In the genomic region with DNA sequence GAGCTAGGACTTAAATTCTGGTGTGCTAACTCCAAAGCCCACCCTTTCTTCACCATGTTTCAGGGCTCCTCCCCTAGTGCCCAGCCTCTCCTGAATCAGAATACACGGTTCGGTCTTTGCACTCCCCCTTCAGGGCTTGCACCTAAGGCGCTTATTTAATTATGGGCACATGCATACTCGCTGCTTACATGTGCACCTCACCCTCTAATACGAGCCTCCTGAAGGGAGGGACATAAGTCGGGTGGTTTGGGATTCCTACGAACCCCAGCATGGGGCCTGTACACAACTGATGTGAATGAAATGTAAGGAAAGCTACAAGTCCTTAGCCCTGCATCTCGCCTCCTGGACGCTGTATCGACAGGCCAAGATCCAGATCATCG, we compare ENCODE assay signal across 8 cellular contexts. TPM values are rescaled to one million over a fixed set of nuclear protein-coding genes. Genes with fewer than 3 reads are reported as not detected.
DNase-seq lines count a peak whose midpoint lies in the region; ATAC-seq and TF ChIP-seq lines count a peak whose summit lies in the region.

No MANE protein-coding gene starts in this region.

- intact Hi-C loops in heart right ventricle (cut with DNase I) = loop anchor here in 1 of 10 donors (5.0 kb wide), 1 partner anchor 62 kb away; a partner anchor contains a TSS

- peaks cover 0 to 5% (median 0%) of the 10 kb centered on the region in 7 donors for H3K27me3 ChIP-seq in heart right ventricle

- peaks cover 10% of the 10 kb centered on the region for H3K27me3 Mint-ChIP-seq in activated CD8-positive, alpha-beta T cell treated with anti-CD3 and anti-CD28 coated beads, Interleukin-2, amount 10 ng/mL, durations not matched to agents 7 days and 5 days (ENCODE audit: low read depth)

- peaks cover 0 to 15% (median 11%) of the 10 kb centered on the region in 9 donors for H3K36me3 ChIP-seq in heart right ventricle

- DNase-seq in DMS153 (lab: John Stamatoyannopoulos, UW) (peak; percentile 55), DMS153 treated with DMSO at 0.1 percent for 48 hours (lab: John Stamatoyannopoulos, UW; ENCODE audit: unreplicated experiment) (no peak), heart right ventricle (no peak), retinal pigment epithelial cell (ENCODE audit: low read depth) (peak; percentile 16)
- peak; percentile 33 for DNase-seq in activated CD8-positive, alpha-beta T cell treated with anti-CD3 and anti-CD28 coated beads, Interleukin-2, amount 10 ng/mL, durations not matched to agents 7 days and 5 days

- WGBS in heart right ventricle, 2 donors = 5% methylated on average over 11 of the region's 11 CpGs

- no peaks in the 10 kb centered on the region for H3K9me3 Mint-ChIP-seq in activated CD8-positive, alpha-beta T cell treated with anti-CD3 and anti-CD28 coated beads, Interleukin-2, amount 10 ng/mL, durations not matched to agents 7 days and 5 days (ENCODE audit: insufficient read depth)

- POLR2A ChIA-PET in activated CD8-positive, alpha-beta T cell treated with anti-CD3 and anti-CD28 coated beads, Interleukin-2, amount 10 ng/mL, durations not matched to agents 7 days and 5 days (lab: Charles Lee) = no interaction called here

- H3K4me3 ChIP-seq in heart right ventricle (peak overlapping the region; percentile 22 to 96 (median 64)), retinal pigment epithelial cell (ENCODE audit: low read length) (peak overlapping the region; percentile 67)

- H3K36me3 Mint-ChIP-seq in activated CD8-positive, alpha-beta T cell treated with anti-CD3 and anti-CD28 coated beads, Interleukin-2, amount 10 ng/mL, durations not matched to agents 7 days and 5 days (ENCODE audit: low read depth) = no peaks in the 10 kb centered on the region

- ATAC-seq in HG03457 (IDR thresholded peaks at IDR 0.05; ENCODE audit: unreplicated experiment) (peak; percentile 7), heart right ventricle (peak in 6 of 8 donors; percentile 3 to 31 (median 15)), HG02981 (IDR thresholded peaks at IDR 0.05; ENCODE audit: unreplicated experiment) (no peak), HG02884 (IDR thresholded peaks at IDR 0.05; ENCODE audit: unreplicated experiment) (no peak)
- no peak for ATAC-seq in activated CD8-positive, alpha-beta T cell treated with anti-CD3 and anti-CD28 coated beads, Interleukin-2, amount 10 ng/mL, durations not matched to agents 7 days and 5 days

- H3K27ac ChIP-seq in heart right ventricle = peak overlapping the region in 8 of 10 donors; percentile 28 to 79 (median 60)

- H3K27ac Mint-ChIP-seq in activated CD8-positive, alpha-beta T cell treated with anti-CD3 and anti-CD28 coated beads, Interleukin-2, amount 10 ng/mL, durations not matched to agents 7 days and 5 days = peak overlapping the region; percentile 88

- no peaks in the 10 kb centered on the region for H3K9me3 ChIP-seq in heart right ventricle

- H3K4me3 Mint-ChIP-seq in activated CD8-positive, alpha-beta T cell treated with anti-CD3 and anti-CD28 coated beads, Interleukin-2, amount 10 ng/mL, durations not matched to agents 7 days and 5 days = peak overlapping the region; percentile 77

- peaks cover 27% of the 10 kb centered on the region for H3K4me1 Mint-ChIP-seq in activated CD8-positive, alpha-beta T cell treated with anti-CD3 and anti-CD28 coated beads, Interleukin-2, amount 10 ng/mL, durations not matched to agents 7 days and 5 days (ENCODE audit: low read depth)

- CTCF ChIA-PET in activated CD8-positive, alpha-beta T cell treated with anti-CD3 and anti-CD28 coated beads, Interleukin-2, amount 10 ng/mL, durations not matched to agents 7 days and 5 days (lab: Charles Lee) = interaction anchor here (3.6 kb wide), 1 partner anchor 194 kb away, joined by 15 read pairs; no protein-coding TSS in a partner anchor

- peaks cover 4 to 32% (median 11%) of the 10 kb centered on the region in 9 donors for H3K4me1 ChIP-seq in heart right ventricle

- TF ChIP-seq CTCF in heart right ventricle (IDR thresholded peaks at IDR 0.05) (no peak), retinal pigment epithelial cell (conservative IDR thresholded peaks at IDR 0.05; ENCODE audit: low read depth, low read length) (peak; percentile 21)

RNA-seq across cellular contexts. Expression of a gene that starts 0.4 kb away (rescaled TPM):
- 10 to 100 TPM; 10.0 to 11.2 TPM for total RNA-seq in activated CD8-positive, alpha-beta T cell treated with anti-CD3 and anti-CD28 coated beads, Interleukin-2, amount 10 ng/mL, durations not matched to agents 7 days and 5 days
- 10 to 100 TPM; 12.7 to 30.6 (median 16.1) TPM for total RNA-seq in heart right ventricle
- 10 to 100 TPM; 11.1 to 65.7 TPM for polyA plus RNA-seq in heart right ventricle

RNA-seq across cellular contexts. Expression of a gene that starts 5.9 kb away (rescaled TPM):
- not detected for total RNA-seq in activated CD8-positive, alpha-beta T cell treated with anti-CD3 and anti-CD28 coated beads, Interleukin-2, amount 10 ng/mL, durations not matched to agents 7 days and 5 days
- 10 to 100 TPM in 1 of 10 donors, 1 to 10 TPM in 7, under 1 TPM in 2; 0.58 to 11.7 (median 1.7) TPM for total RNA-seq in heart right ventricle
- polyA plus RNA-seq in heart right ventricle = 10 to 100 TPM in 1 of 2 donors, 1 to 10 TPM in 1; 2.3 to 11.3 TPM

RNA-seq across cellular contexts. Expression of a gene that starts 7.5 kb away (rescaled TPM):
- total RNA-seq in activated CD8-positive, alpha-beta T cell treated with anti-CD3 and anti-CD28 coated beads, Interleukin-2, amount 10 ng/mL, durations not matched to agents 7 days and 5 days = not detected
- 1 to 10 TPM in 1 of 10 donors, under 1 TPM in 1, not detected in 8; 0.19 to 1.6 TPM for total RNA-seq in heart right ventricle
- under 1 TPM; 0.88 to 0.91 TPM for polyA plus RNA-seq in heart right ventricle

RNA-seq across cellular contexts. Expression of a gene that starts 46.9 kb away (rescaled TPM):
- total RNA-seq in activated CD8-positive, alpha-beta T cell treated with anti-CD3 and anti-CD28 coated beads, Interleukin-2, amount 10 ng/mL, durations not matched to agents 7 days and 5 days = 1 to 10 TPM; 5.6 to 6.6 TPM
- total RNA-seq in heart right ventricle = under 1 TPM in 6 of 10 donors, not detected in 4; 0.37 to 0.85 (median 0.57) TPM
- under 1 TPM; 0.23 to 0.51 TPM for polyA plus RNA-seq in heart right ventricle

Comparison
In these comparisons a context has a peak if more than half of its experiments do, and no peak if none do; other contexts are left out.
1. DNase-seq: peak in DMS153 (single experiment), activated CD8-positive, alpha-beta T cell treated with anti-CD3 and anti-CD28 coated beads, Interleukin-2, amount 10 ng/mL, durations not matched to agents 7 days and 5 days (single experiment) and retinal pigment epithelial cell (single experiment); none in DMS153 treated with DMSO at 0.1 percent for 48 hours (single experiment) and heart right ventricle (0 of 2).
2. ATAC-seq: peak in HG03457 (single experiment) and heart right ventricle (6 of 8); none in activated CD8-positive, alpha-beta T cell treated with anti-CD3 and anti-CD28 coated beads, Interleukin-2, amount 10 ng/mL, durations not matched to agents 7 days and 5 days (single experiment), HG02981 (single experiment) and HG02884 (single experiment).